29 cellular contexts compared by ENCODE assay signal in genomic region chr16:69413045-69413664, GRCh38.
"Had no signal": no experiment of that assay in that cellular context is flagged by ENCODE, and none has a peak within 500 bp of the region (broad histone marks: within the 10 kb centered on the region; RNA-seq: fewer than 3 reads in every experiment).

No MANE protein-coding gene starts in this region.

- FAIRE-seq: endothelial cell of umbilical vein had no signal

- H3K27ac ChIP-seq: body of pancreas, cardiac muscle cell, hepatocyte, lower lobe of right lung, sigmoid colon, testis, vagina had no signal

- H3K27me3 Mint-ChIP-seq: activated naive CD8-positive, alpha-beta T cell treated with anti-CD3 and anti-CD28 coated beads, Interleukin-2, amount 50 U/mL, for 24 hours; effector memory CD8-positive, alpha-beta T cell; naive thymus-derived CD4-positive, alpha-beta T cell had no signal

- H2AFZ ChIP-seq: hepatocyte had no signal

- DNase-seq: activated CD4-positive, alpha-beta T cell treated with anti-CD3 and anti-CD28 coated beads for 4 hours; activated CD4-positive, alpha-beta T cell treated with anti-CD3 and anti-CD28 coated beads, Interleukin-2, amount 50 U/mL, for 48 hours; activated CD4-positive, CD25-positive, alpha-beta regulatory T cell; activated gamma-delta T cell; activated naive CD4-positive, alpha-beta T cell treated with anti-CD3 and anti-CD28 coated beads, Interleukin-2, amount 50 U/mL, for 16 hours; activated naive CD8-positive, alpha-beta T cell treated with anti-CD3 and anti-CD28 coated beads, Interleukin-2, amount 50 U/mL, for 24 hours; anterior cingulate cortex; body of pancreas; effector memory CD8-positive, alpha-beta T cell; foreskin melanocyte; glutamatergic neuron; immature natural killer cell; lower lobe of right lung; occipital lobe; sigmoid colon; stimulated activated CD4-positive, alpha-beta T cell treated with anti-CD3 and anti-CD28 coated beads, Interleukin-15, amount 100 ng/mL, for 24 hours; stimulated activated naive CD4-positive, alpha-beta T cell; T-helper 9 cell; testis had no signal

- H3K9me3 Mint-ChIP-seq: activated naive CD8-positive, alpha-beta T cell treated with anti-CD3 and anti-CD28 coated beads, Interleukin-2, amount 50 U/mL, for 24 hours; activated T-helper 1 cell treated with anti-CD3 and anti-CD28 coated beads, Interleukin-12 subunit alpha, Interleukin-12 subunit beta, Interleukin-2, Interleukin-4 antibody, amounts not matched to agents 30 ng/mL and 10 ng/mL and 1 ng/mL, durations not matched to agents 14 hours and 24 hours and 36 hours; dendritic cell treated with granulocyte-macrophage colony-stimulating factor and Interleukin-4, amounts not matched to agents 40 ng/mL and 50 ng/mL, for 4 days; effector memory CD8-positive, alpha-beta T cell; immature natural killer cell; naive thymus-derived CD4-positive, alpha-beta T cell; neural crest cell had no signal

- H3K9me3 ChIP-seq: body of pancreas, lower lobe of right lung, sigmoid colon, testis, vagina had no signal

- ATAC-seq: body of pancreas; effector memory CD8-positive, alpha-beta T cell; left lobe of liver; lower lobe of right lung; naive thymus-derived CD4-positive, alpha-beta T cell had no signal

- H3K27ac Mint-ChIP-seq: activated naive CD8-positive, alpha-beta T cell treated with anti-CD3 and anti-CD28 coated beads, Interleukin-2, amount 50 U/mL, for 24 hours; activated T-helper 1 cell treated with anti-CD3 and anti-CD28 coated beads, Interleukin-12 subunit alpha, Interleukin-12 subunit beta, Interleukin-2, Interleukin-4 antibody, amounts not matched to agents 30 ng/mL and 10 ng/mL and 1 ng/mL, durations not matched to agents 14 hours and 24 hours and 36 hours; dendritic cell treated with granulocyte-macrophage colony-stimulating factor and Interleukin-4, amounts not matched to agents 40 ng/mL and 50 ng/mL, for 4 days; effector memory CD8-positive, alpha-beta T cell; immature natural killer cell; naive thymus-derived CD4-positive, alpha-beta T cell had no signal

- H3K4me2 ChIP-seq: hepatocyte, smooth muscle cell had no signal

- H3K27me3 ChIP-seq: body of pancreas, cardiac muscle cell, hepatocyte, sigmoid colon, testis, vagina had no signal

- H3K36me3 Mint-ChIP-seq: immature natural killer cell; naive thymus-derived CD4-positive, alpha-beta T cell had no signal

- H3K36me3 ChIP-seq: cardiac muscle cell, lower lobe of right lung, sigmoid colon, vagina had no signal

- H3K4me1 Mint-ChIP-seq: neural crest cell had no signal

- H3K4me3 ChIP-seq: body of pancreas, cardiac muscle cell, hepatocyte, lower lobe of right lung, sigmoid colon, smooth muscle cell, testis, vagina had no signal

- H3K4me3 Mint-ChIP-seq: activated naive CD8-positive, alpha-beta T cell treated with anti-CD3 and anti-CD28 coated beads, Interleukin-2, amount 50 U/mL, for 24 hours; activated T-helper 1 cell treated with anti-CD3 and anti-CD28 coated beads, Interleukin-12 subunit alpha, Interleukin-12 subunit beta, Interleukin-2, Interleukin-4 antibody, amounts not matched to agents 30 ng/mL and 10 ng/mL and 1 ng/mL, durations not matched to agents 14 hours and 24 hours and 36 hours; dendritic cell treated with granulocyte-macrophage colony-stimulating factor and Interleukin-4, amounts not matched to agents 40 ng/mL and 50 ng/mL, for 4 days; effector memory CD8-positive, alpha-beta T cell; immature natural killer cell; naive thymus-derived CD4-positive, alpha-beta T cell; neural crest cell had no signal

- H3K4me1 ChIP-seq: body of pancreas had no signal
